Comparison of ENCODE assay signal across 23 cellular contexts in the genomic region with DNA sequence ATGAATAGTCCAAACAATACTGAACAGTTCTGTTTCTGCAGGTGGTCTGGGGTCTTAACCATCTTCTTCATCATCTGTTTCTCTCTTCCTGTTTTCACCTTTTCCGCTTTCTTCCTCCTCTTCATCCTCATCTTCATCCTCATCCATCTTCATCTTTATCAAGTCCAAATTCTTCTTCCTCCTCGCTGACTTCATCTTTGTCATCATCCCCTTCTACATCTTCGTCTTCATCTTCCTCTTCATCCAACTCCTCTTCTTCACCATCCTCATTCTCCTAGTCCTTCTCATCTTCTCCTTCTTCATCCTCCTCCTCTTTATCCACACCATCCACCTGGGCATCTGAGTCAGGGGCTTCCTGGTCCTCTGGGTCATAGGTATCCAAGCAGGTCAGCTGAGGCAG. TPM values are rescaled to one million over a fixed set of nuclear protein-coding genes. Genes with fewer than 3 reads are reported as not detected.
"Had no signal": no experiment of that assay in that cellular context is flagged by ENCODE, and none has a peak within 500 bp of the region (broad histone marks: within the 10 kb centered on the region; RNA-seq: fewer than 3 reads in every experiment).

No MANE protein-coding gene starts in this region.

- H3K4me2 ChIP-seq: SK-N-SH had no signal

- H3K9ac ChIP-seq: SK-N-SH had no signal

- FAIRE-seq: HepG2, RCC 7860 had no signal

- H3K9me2 ChIP-seq: SK-N-SH had no signal

- ATAC-seq: HepG2, T-cell had no signal

- H3K9me3 ChIP-seq: SK-N-SH had no signal

- DNase-seq: KBM-7, NCI-H1092, NCI-H1105 treated with DMSO at 0.1 percent for 48 hours, NCI-H1417 treated with DMSO at 0.1 percent for 48 hours, NCI-H187, NCI-H2029, NCI-H2081 treated with DMSO at 0.1 percent for 48 hours, NCI-H2171, NCI-H226, NCI-H446, NCI-H510A, NCI-H524 treated with DMSO at 0.1 percent for 48 hours, NCI-H69, NCI-H774, RPMI8226, SHP77, SW 1271, T-cell had no signal

RNA-seq across cellular contexts. Expression of a gene that starts 16.5 kb away (rescaled TPM):
- total RNA-seq: HepG2, MCF 10A had no signal
- polyA plus RNA-seq: HepG2, IgD-negative memory B cell had no signal
